ENCODE assay signal across 9 cellular contexts in the genomic region with DNA sequence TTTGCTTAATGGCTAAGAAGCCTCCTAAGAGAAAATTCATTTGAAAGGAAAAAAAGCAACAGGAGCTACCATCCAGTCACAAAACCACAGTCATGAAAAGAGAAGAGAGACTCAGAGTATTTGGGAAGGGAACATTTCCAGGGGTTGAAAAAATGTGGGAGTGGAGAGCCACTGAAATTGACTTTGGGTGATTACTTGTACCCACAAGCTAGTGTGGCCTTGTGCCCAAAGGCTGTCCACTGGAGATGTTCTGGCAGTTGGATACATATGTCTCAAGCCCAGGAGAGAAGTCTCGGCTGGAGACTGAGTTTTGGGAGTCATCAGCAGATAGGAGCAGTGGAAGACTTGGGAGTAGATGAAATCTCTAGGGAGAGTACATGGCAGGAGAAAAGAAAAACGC. TPM values are rescaled to one million over a fixed set of nuclear protein-coding genes. Genes with fewer than 3 reads are reported as not detected.
"Had no signal": no experiment of that assay in that cellular context is flagged by ENCODE, and none has a peak within 500 bp of the region (broad histone marks: within the 10 kb centered on the region; RNA-seq: fewer than 3 reads in every experiment).

No MANE protein-coding gene starts in this region.

- H3K4me3 Mint-ChIP-seq: GM23338, H9 had no signal

- DNase-seq: H9, HCEC 1CT, IMR-90, KBM-7 had no signal

- H3K4me3 ChIP-seq: GM23338 had no signal

- H3K4me2 ChIP-seq: GM23338 had no signal

- H3K9me3 Mint-ChIP-seq: GM23338, H9 had no signal

- ATAC-seq: GM23338 had no signal

- FAIRE-seq: H1, H54, HTR-8/SVneo had no signal

- H3K27ac Mint-ChIP-seq: GM23338, H9 had no signal

RNA-seq across cellular contexts. Expression of gene APOA5, which starts 3.2 kb away (rescaled TPM):
- total RNA-seq: HT-29, IMR-90 had no signal
- polyA plus RNA-seq: IMR-90 had no signal

RNA-seq across cellular contexts. Expression of gene APOA4, which starts 28.3 kb away (rescaled TPM):
- total RNA-seq: GM23338, H1, H9, HT-29, IMR-90 had no signal
- polyA plus RNA-seq: GM23338, H1, IMR-90 had no signal

RNA-seq across cellular contexts. Expression of gene APOC3, which starts 34.9 kb away (rescaled TPM):
- total RNA-seq: GM23338, H1, H9, HT-29, IMR-90 had no signal
- polyA plus RNA-seq: GM23338, H1, IMR-90 had no signal
